ENCODE assay signal across 20 cellular contexts in the genomic region with DNA sequence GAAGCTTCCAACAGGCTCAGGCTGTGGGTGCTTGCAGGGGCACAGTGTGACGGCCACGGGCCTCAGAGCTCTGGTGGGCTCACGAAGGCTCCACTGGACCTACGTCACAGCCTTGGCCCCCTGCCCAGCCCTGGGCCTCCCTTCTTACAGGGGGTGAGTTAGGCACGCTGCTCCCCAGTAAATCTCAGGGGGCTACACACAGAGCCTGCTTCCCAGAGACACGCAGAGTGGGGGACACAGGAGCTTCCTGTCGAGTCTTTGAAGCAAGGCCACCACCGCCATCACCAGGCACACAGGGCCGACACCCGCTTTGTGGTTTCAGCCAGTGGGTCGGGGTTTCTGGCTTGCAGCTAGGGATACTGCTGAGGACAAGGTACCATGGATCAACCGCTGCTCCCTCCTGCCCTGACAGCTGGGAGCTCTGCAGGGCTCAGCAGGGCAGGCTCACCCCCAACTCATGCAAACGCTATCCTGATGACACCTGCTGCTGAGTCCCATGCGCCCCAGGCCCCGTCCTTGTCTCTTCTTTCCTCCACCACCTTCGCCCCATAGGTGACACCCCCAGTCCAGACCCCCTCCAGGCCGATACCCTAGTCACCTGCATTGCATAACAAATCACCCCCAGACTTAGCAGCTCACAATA.
"Had no signal": no experiment of that assay in that cellular context is flagged by ENCODE, and none has a peak within 500 bp of the region (broad histone marks: within the 10 kb centered on the region; RNA-seq: fewer than 3 reads in every experiment).

No MANE protein-coding gene starts in this region.

- H3K27me3 Mint-ChIP-seq: naive thymus-derived CD8-positive, alpha-beta T cell had no signal

- DNase-seq: activated CD4-positive, alpha-beta T cell treated with anti-CD3 and anti-CD28 coated beads, Interleukin-2, amount 10 ng/mL, durations not matched to agents 24 days and 14 days; activated CD8-positive, alpha-beta memory T cell treated with anti-CD3 and anti-CD28 coated beads, Interleukin-2, amount 50 U/mL, for 4 hours; activated effector memory CD4-positive, alpha-beta T cell treated with Interleukin-2 at 50 U/mL for 16 hours; activated naive CD4-positive, alpha-beta T cell treated with anti-CD3 and anti-CD28 coated beads, Interleukin-2, amount 10 ng/mL, durations not matched to agents 7 days and 5 days; activated naive CD8-positive, alpha-beta T cell treated with anti-CD3 and anti-CD28 coated beads, Interleukin-2, amount 50 U/mL, for 24 hours; activated T-cell treated with anti-CD3 and anti-CD28 coated beads, Interleukin-2, amount 50 U/mL, for 48 hours; anterior cingulate cortex; brain microvascular endothelial cell; central memory CD4-positive, alpha-beta T cell; erythroblast; heart right ventricle; kidney glomerular epithelial cell; left ventricle myocardium superior; stimulated activated CD8-positive, alpha-beta memory T cell treated with anti-CD3 and anti-CD28 coated beads, Interleukin-4, amount 100 ng/mL, for 48 hours; T-helper 1 cell; T-helper 9 cell; trophoblast cell had no signal

- H3K9me3 Mint-ChIP-seq: activated CD4-positive, alpha-beta T cell treated with anti-CD3 and anti-CD28 coated beads, Interleukin-2, amount 10 ng/mL, durations not matched to agents 24 days and 14 days; activated naive CD4-positive, alpha-beta T cell treated with anti-CD3 and anti-CD28 coated beads, Interleukin-2, amount 10 ng/mL, durations not matched to agents 7 days and 5 days; activated naive CD8-positive, alpha-beta T cell treated with anti-CD3 and anti-CD28 coated beads, Interleukin-2, amount 50 U/mL, for 24 hours; naive thymus-derived CD8-positive, alpha-beta T cell; stimulated activated naive CD8-positive, alpha-beta T cell treated with anti-CD3 and anti-CD28 coated beads, Interleukin-15, Interleukin-2, amounts not matched to agents 100 ng/mL and 50 ng/mL, for 24 hours had no signal

- H3K9me3 ChIP-seq: heart right ventricle, suprapubic skin had no signal

- H3K27ac ChIP-seq: brain microvascular endothelial cell, heart right ventricle, suprapubic skin had no signal

- ATAC-seq: activated naive CD8-positive, alpha-beta T cell treated with anti-CD3 and anti-CD28 coated beads, Interleukin-2, amount 50 U/mL, for 24 hours; left ventricle myocardium superior; naive thymus-derived CD8-positive, alpha-beta T cell had no signal

- H3K36me3 Mint-ChIP-seq: activated naive CD4-positive, alpha-beta T cell treated with anti-CD3 and anti-CD28 coated beads, Interleukin-2, amount 10 ng/mL, durations not matched to agents 7 days and 5 days; naive thymus-derived CD8-positive, alpha-beta T cell had no signal

- H3K36me3 ChIP-seq: brain microvascular endothelial cell, heart right ventricle, suprapubic skin had no signal

- H3K4me3 Mint-ChIP-seq: activated CD4-positive, alpha-beta T cell treated with anti-CD3 and anti-CD28 coated beads, Interleukin-2, amount 10 ng/mL, durations not matched to agents 24 days and 14 days; activated naive CD4-positive, alpha-beta T cell treated with anti-CD3 and anti-CD28 coated beads, Interleukin-2, amount 10 ng/mL, durations not matched to agents 7 days and 5 days; activated naive CD8-positive, alpha-beta T cell treated with anti-CD3 and anti-CD28 coated beads, Interleukin-2, amount 50 U/mL, for 24 hours; naive thymus-derived CD8-positive, alpha-beta T cell; stimulated activated naive CD8-positive, alpha-beta T cell treated with anti-CD3 and anti-CD28 coated beads, Interleukin-15, Interleukin-2, amounts not matched to agents 100 ng/mL and 50 ng/mL, for 24 hours had no signal

- H3K4me3 ChIP-seq: heart right ventricle, suprapubic skin had no signal

- H3K27ac Mint-ChIP-seq: activated CD4-positive, alpha-beta T cell treated with anti-CD3 and anti-CD28 coated beads, Interleukin-2, amount 10 ng/mL, durations not matched to agents 24 days and 14 days; activated naive CD4-positive, alpha-beta T cell treated with anti-CD3 and anti-CD28 coated beads, Interleukin-2, amount 10 ng/mL, durations not matched to agents 7 days and 5 days; activated naive CD8-positive, alpha-beta T cell treated with anti-CD3 and anti-CD28 coated beads, Interleukin-2, amount 50 U/mL, for 24 hours; stimulated activated naive CD8-positive, alpha-beta T cell treated with anti-CD3 and anti-CD28 coated beads, Interleukin-15, Interleukin-2, amounts not matched to agents 100 ng/mL and 50 ng/mL, for 24 hours had no signal
